In genomic region chr15:50907866-50908208, GRCh38 we compare ENCODE assay signal across 8 cellular contexts. TPM values are rescaled to one million over a fixed set of nuclear protein-coding genes. Genes with fewer than 3 reads are reported as not detected.
DNase-seq lines count a peak whose midpoint lies in the region; ATAC-seq and TF ChIP-seq lines count a peak whose summit lies in the region.

No MANE protein-coding gene starts in this region.

- no peaks in the 10 kb centered on the region for H3K9me3 Mint-ChIP-seq in neural crest cell
- no peaks in the 10 kb centered on the region for H3K9me3 Mint-ChIP-seq in type B pancreatic cell

- DNase-seq in GM12865 (ENCODE audit: low read depth) (peak; percentile 65), NCI-H345 (lab: John Stamatoyannopoulos, UW) (peak; percentile 40), activated T-helper 1 cell treated with Interleukin-2 at 50 U/mL for 16 hours (ENCODE audit: low read depth) (peak; percentile 23), fibroblast of gingiva (ENCODE audit: low read depth) (peak; percentile 37), neural crest cell (ENCODE audit: low read depth, low spot score) (no peak), type B pancreatic cell (ENCODE audit: extremely low spot score, unreplicated experiment) (no peak), DMS153 (lab: John Stamatoyannopoulos, UW) (no peak)

- peak; percentile 25 for ATAC-seq in HG02588 (IDR thresholded peaks at IDR 0.05; ENCODE audit: unreplicated experiment)

- H3K4me1 Mint-ChIP-seq in neural crest cell, result peaks cover 21% of the 10 kb centered on the region
- peaks cover 9% of the 10 kb centered on the region for H3K4me1 Mint-ChIP-seq in type B pancreatic cell (ENCODE audit: unreplicated experiment)

- peak overlapping the region; percentile 87 for H3K4me3 ChIP-seq in GM12865 (ENCODE audit: low read depth, low read length)

- H3K27ac Mint-ChIP-seq in neural crest cell (ENCODE audit: unreplicated experiment) (peak overlapping the region; percentile 94), type B pancreatic cell (peak overlapping the region; percentile 82)

- H3K36me3 Mint-ChIP-seq in neural crest cell (ENCODE audit: low read depth) (no peaks in the 10 kb centered on the region), type B pancreatic cell (no peaks in the 10 kb centered on the region)

- TF ChIP-seq CTCF in GM12865 (IDR thresholded peaks at IDR 0.05; ENCODE audit: insufficient read depth, low read depth, low read length, missing control alignments) (no peak), neural crest cell (conservative IDR thresholded peaks at IDR 0.05) (no peak), type B pancreatic cell (conservative IDR thresholded peaks at IDR 0.05) (no peak)

- H3K27me3 Mint-ChIP-seq in neural crest cell (ENCODE audit: low read depth) (no peaks in the 10 kb centered on the region), type B pancreatic cell (no peaks in the 10 kb centered on the region)

- peak overlapping the region; percentile 86 for H3K4me3 Mint-ChIP-seq in neural crest cell
- peak overlapping the region; percentile 92 for H3K4me3 Mint-ChIP-seq in type B pancreatic cell

RNA-seq across cellular contexts. Expression of gene AP4E1, which starts 0.6 kb away (rescaled TPM):
- total RNA-seq in neural crest cell (10.8 and 11.7 TPM in 2 replicates), type B pancreatic cell (ENCODE audit: low replicate concordance) (7.8 and 10.1 TPM in 2 replicates)

Comparison
In these comparisons a context has a peak if more than half of its experiments do, and no peak if none do; other contexts are left out.
1. DNase-seq: peak in GM12865 (single experiment), NCI-H345 (single experiment), activated T-helper 1 cell treated with Interleukin-2 at 50 U/mL for 16 hours (single experiment) and fibroblast of gingiva (single experiment); none in neural crest cell (single experiment), type B pancreatic cell (single experiment) and DMS153 (single experiment).